In genomic region chr3:73552700-73553099, GRCh38 we compare ENCODE assay signal across 17 cellular contexts.
DNase-seq lines count a peak whose midpoint lies in the region; ATAC-seq, FAIRE-seq and TF ChIP-seq lines count a peak whose summit lies in the region.
"Had no signal": no experiment of that assay in that cellular context is flagged by ENCODE, and none has a peak within 500 bp of the region (broad histone marks: within the 10 kb centered on the region; RNA-seq: fewer than 3 reads in every experiment).

No MANE protein-coding gene starts in this region.

- H3K27me3 ChIP-seq in HepG2 (ENCODE audit: control insufficient read depth in 1 of 2, insufficient read depth in 2 of 2, low read length in 2 of 2) (no peaks in the 10 kb centered on the region), right lobe of liver (no peaks in the 10 kb centered on the region), K562 (ENCODE audit: control insufficient read depth in 2 of 2, insufficient read depth in 2 of 2, low read length in 2 of 2) (no peaks in the 10 kb centered on the region), vagina (no peaks in the 10 kb centered on the region)
- H3K27me3 ChIP-seq: esophagus squamous epithelium had no signal

- H3K9me1 ChIP-seq in K562 (ENCODE audit: control insufficient read depth, insufficient read depth, low read length), result no peaks in the 10 kb centered on the region

- H3K4me3 ChIP-seq in HepG2 (replicated peaks in 1 of 3; ENCODE audit: insufficient read depth in 1 of 3, low read depth in 2 of 3, low read length in 3 of 3) (no peak overlapping the region), right lobe of liver (no peak overlapping the region), K562 (no peak overlapping the region), vagina (no peak overlapping the region)
- H3K4me3 ChIP-seq: esophagus squamous epithelium, skin epidermis had no signal

- TF ChIP-seq CTCF in HepG2 (CRISPR knock-in tag; IDR thresholded peaks at IDR 0.05) (no peak), right lobe of liver (IDR thresholded peaks at IDR 0.05) (no peak), K562 (IDR thresholded peaks at IDR 0.05 in 2 of 3, conservative IDR thresholded peaks at IDR 0.05 in 1 of 3; ENCODE audit: insufficient read depth in 2 of 3, low read depth in 1 of 3, low read length in 3 of 3) (no peak), vagina (IDR thresholded peaks at IDR 0.05) (no peak)

- FAIRE-seq in HepG2 (lab: Jason Lieb, UNC) (no peak), K562 (lab: Jason Lieb, UNC) (no peak)

- in situ Hi-C loops in HepG2 (cut with HindIII; ENCODE audit: extremely low pct_ligation_motif_present, low pct_unique_long_range_greater_than_20kb), result no loop called here
- in situ Hi-C loops in K562 (cut with MboI), result no loop called here

- intact Hi-C loops in HepG2 (cut with micrococcal nuclease; ENCODE audit: unreplicated experiment) (no loop called here), right lobe of liver (cut with DNase I) (no loop called here), K562 (cut with micrococcal nuclease) (no loop called here), vagina (cut with DNase I) (no loop called here)

- BruUV-seq in HepG2 (replicated peaks; lab: Mats Ljungman, UMichigan) (no TSS peak), K562 (replicated peaks; lab: Mats Ljungman, UMichigan) (no TSS peak)

- H3K36me3 ChIP-seq in HepG2 (replicated peaks in 1 of 2; ENCODE audit: control insufficient read depth in 1 of 2, insufficient read depth in 2 of 2, low read length in 2 of 2), result no peaks in the 10 kb centered on the region
- H3K36me3 ChIP-seq in right lobe of liver, result no peaks in the 10 kb centered on the region
- no peaks in the 10 kb centered on the region for H3K36me3 ChIP-seq in K562 (ENCODE audit: control insufficient read depth, insufficient read depth, low read length)
- H3K36me3 ChIP-seq in vagina, result no peaks in the 10 kb centered on the region
- H3K36me3 ChIP-seq: esophagus squamous epithelium had no signal

- H3K4me1 ChIP-seq in HepG2 (ENCODE audit: insufficient read depth, low read length) (no peaks in the 10 kb centered on the region), right lobe of liver (no peaks in the 10 kb centered on the region), K562 (replicated peaks in 1 of 2; ENCODE audit: control insufficient read depth in 2 of 2, insufficient read depth in 2 of 2, low read length in 2 of 2) (no peaks in the 10 kb centered on the region), vagina (peaks cover 23% of the 10 kb centered on the region)

- no peaks in the 10 kb centered on the region for H4K20me1 ChIP-seq in HepG2 (ENCODE audit: insufficient read depth, low read length)
- H4K20me1 ChIP-seq in K562 (replicated peaks; ENCODE audit: control insufficient read depth, insufficient read depth, low read length), result no peaks in the 10 kb centered on the region

- H2AFZ ChIP-seq in HepG2 (ENCODE audit: low read length) (no peak overlapping the region), K562 (ENCODE audit: low read depth, low read length) (no peak overlapping the region)

- H3K9ac ChIP-seq in HepG2 (ENCODE audit: insufficient read depth, low read depth, low read length) (no peak overlapping the region), K562 (ENCODE audit: insufficient read depth in 1 of 2, low read depth in 2 of 2, low read length in 2 of 2) (no peak overlapping the region)

- DNase-seq in HepG2 (ENCODE audit: low spot score), result no peak
- DNase-seq in right lobe of liver, result no peak
- DNase-seq in K562 (ENCODE audit: extremely low read depth in 1 of 4, low spot score in 3 of 4), result no peak
- peak; percentile 43 for DNase-seq in kidney tubule cell (ENCODE audit: low spot score)
- no peak for DNase-seq in stimulated activated CD4-positive, alpha-beta T cell treated with anti-CD3 and anti-CD28 coated beads, Interleukin-2, amount 100 ng/mL, for 48 hours
- no peak for DNase-seq in NCI-H524 treated with DMSO at 0.1 percent for 48 hours (lab: John Stamatoyannopoulos, UW)
- DNase-seq in vagina (ENCODE audit: extremely low spot score in 2 of 2), result no peak
- DNase-seq: activated CD4-positive, alpha-beta T cell treated with anti-CD3 and anti-CD28 coated beads, Interleukin-2, amount 50 U/mL, for 4 hours; esophagus squamous epithelium; NCI-H187 treated with DMSO at 0.1 percent for 48 hours; nucleus accumbens; SHP77 treated with DMSO at 0.1 percent for 48 hours; stimulated activated naive CD8-positive, alpha-beta T cell treated with anti-CD3 and anti-CD28 coated beads, Interleukin-15, Interleukin-2, amounts not matched to agents 100 U/mL and 50 U/mL, for 24 hours; T1000 had no signal

- H3K79me2 ChIP-seq in HepG2 (ENCODE audit: insufficient read depth, low read length) (no peaks in the 10 kb centered on the region), K562 (ENCODE audit: control insufficient read depth, insufficient read depth, low read length) (no peaks in the 10 kb centered on the region)

- no peak for TF ChIP-seq EP300 in HepG2 (IDR thresholded peaks at IDR 0.05; ENCODE audit: low read depth in 2 of 2, low read length in 2 of 2)
- no peak for TF ChIP-seq EP300 in HepG2 (CRISPR knock-in tag; IDR thresholded peaks at IDR 0.05; ENCODE audit: borderline replicate concordance)
- TF ChIP-seq EP300 in K562 (IDR thresholded peaks at IDR 0.05; ENCODE audit: low read length), result no peak

- POLR2A ChIA-PET in HepG2 (lab: Yijun Ruan, JAX) (no interaction called here), K562 (lab: Yijun Ruan, JAX) (interaction anchor here (0.6 kb wide), 1 partner anchor 29 kb away, joined by 3 read pairs; no protein-coding TSS in a partner anchor)

- H3K4me2 ChIP-seq in HepG2 (ENCODE audit: low read depth, low read length) (no peak overlapping the region), K562 (ENCODE audit: insufficient read depth, low read length) (no peak overlapping the region)

- CTCF ChIA-PET in HepG2 (lab: Yijun Ruan, JAX; ENCODE audit: low intra/inter-chr PET ratio, low total read pairs), result no interaction called here
- CTCF ChIA-PET in K562 (lab: Yijun Ruan, JAX; ENCODE audit: low intra/inter-chr PET ratio), result no interaction called here

- H3K27ac ChIP-seq in HepG2 (ENCODE audit: extremely low read length, insufficient read depth, low read length) (no peak overlapping the region), right lobe of liver (no peak overlapping the region), K562 (ENCODE audit: extremely low read depth, low read depth, low read length) (no peak overlapping the region), vagina (no peak overlapping the region)
- H3K27ac ChIP-seq: esophagus squamous epithelium, skin epidermis had no signal

- no peak for TF ChIP-seq RAD21 in HepG2 (CRISPR knock-in tag; IDR thresholded peaks at IDR 0.05)
- TF ChIP-seq RAD21 in K562 (CRISPR knock-in tag; conservative IDR thresholded peaks at IDR 0.05 in 1 of 2, IDR thresholded peaks at IDR 0.05 in 1 of 2), result no peak

- WGBS in HepG2 (ENCODE audit: low lambda C conversion rate), result 33% methylated on average over 4 of the region's 4 CpGs
- 50% methylated on average over 4 of the region's 4 CpGs for WGBS in right lobe of liver (ENCODE audit: insufficient coverage, low coverage, low lambda C conversion rate, missing lambda C conversion rate)
- 0% methylated on average over 4 of the region's 4 CpGs for WGBS in K562 (ENCODE audit: insufficient coverage, low coverage, missing lambda C conversion rate)

- ATAC-seq in HepG2 (no peak), right lobe of liver (no peak), K562 (no peak), HG02623 (IDR thresholded peaks at IDR 0.05; ENCODE audit: unreplicated experiment) (no peak)
- ATAC-seq: HCT116; stimulated activated naive CD8-positive, alpha-beta T cell treated with anti-CD3 and anti-CD28 coated beads, Interleukin-15, Interleukin-2, amounts not matched to agents 100 U/mL and 50 U/mL, for 24 hours had no signal

- TF ChIP-seq POLR2A in HepG2 (IDR thresholded peaks at IDR 0.05; ENCODE audit: insufficient read depth in 1 of 2, low read depth in 2 of 2, low read length in 2 of 2) (no peak), right lobe of liver (IDR thresholded peaks at IDR 0.05) (no peak), K562 (conservative IDR thresholded peaks at IDR 0.05) (no peak), vagina (IDR thresholded peaks at IDR 0.05) (no peak)

- H3K9me3 ChIP-seq in HepG2 (ENCODE audit: low read length) (no peaks in the 10 kb centered on the region), right lobe of liver (no peaks in the 10 kb centered on the region), K562 (replicated peaks; ENCODE audit: control insufficient read depth, insufficient read depth, low read depth, low read length) (no peaks in the 10 kb centered on the region), vagina (no peaks in the 10 kb centered on the region)
- H3K9me3 ChIP-seq: esophagus squamous epithelium had no signal

TF ChIP-seq in K562, 482 proteins besides CTCF, POLR2A, EP300 and RAD21:
- TF ChIP-seq ATF3 (IDR thresholded peaks at IDR 0.05) (0 out of 2 replicates have a peak, but pooled peaks have one; percentile 17), ATF3 (CRISPR knock-in tag; conservative IDR thresholded peaks at IDR 0.05) (no peak), WHSC1 (IDR thresholded peaks at IDR 0.05; ENCODE audit: low read length) (no peak)

Comparison
In these comparisons a context has a peak if more than half of its experiments do, and no peak if none do; other contexts are left out.
1. Of the 241 proteins assayed by ChIP-seq in both HepG2 and K562: peak only in HepG2: ZKSCAN1; only in K562: none; in both: none; in neither: 239; mixed calls (peak in some experiments, not most) for 1.